8 cellular contexts compared by ENCODE assay signal in genomic region chr3:9891072-9891622, GRCh38. TPM values are rescaled to one million over a fixed set of nuclear protein-coding genes. Genes with fewer than 3 reads are reported as not detected.
DNase-seq lines count a peak whose midpoint lies in the region; ATAC-seq and TF ChIP-seq lines count a peak whose summit lies in the region.

No MANE protein-coding gene starts in this region.

- POLR2A ChIA-PET in Panc1 (lab: Charles Lee) = interaction anchor here (0.7 kb wide), 1 partner anchor 25 kb away, joined by 3 read pairs; no protein-coding TSS in a partner anchor

- H3K4me3 ChIP-seq in GM12865 (ENCODE audit: low read depth, low read length) (peak overlapping the region; percentile 92), Panc1 (ENCODE audit: low read depth in 2 of 2, low read length in 2 of 2) (peak overlapping the region; percentile 84 to 90), esophagus squamous epithelium (peak overlapping the region; percentile 70 to 100 (median 88)), psoas muscle (peak overlapping the region; percentile 73)

- DNase-seq in GM12865 (ENCODE audit: low read depth) (no peak), Panc1 (ENCODE audit: low read depth, low spot score) (no peak), esophagus squamous epithelium (lab: John Stamatoyannopoulos, UW) (no peak), psoas muscle (no peak), NCI-H2196 (lab: John Stamatoyannopoulos, UW; ENCODE audit: unreplicated experiment) (no peak), NCI-H187 (lab: John Stamatoyannopoulos, UW) (no peak)

- TSS peak; percentile 81 for BruUV-seq in Panc1 (replicated peaks; lab: Mats Ljungman, UMichigan)

- H3K9me3 ChIP-seq in Panc1 (ENCODE audit: control insufficient read depth, insufficient read depth, low read depth, low read length) (no peaks in the 10 kb centered on the region), esophagus squamous epithelium (no peaks in the 10 kb centered on the region), psoas muscle (no peaks in the 10 kb centered on the region)

- CTCF ChIA-PET in Panc1 (lab: Charles Lee) = no interaction called here

- no peak for TF ChIP-seq POLR2A in esophagus squamous epithelium (IDR thresholded peaks at IDR 0.05)

- H3K4me1 ChIP-seq in Panc1 (ENCODE audit: control insufficient read depth, insufficient read depth, low read length) (peaks cover 3% of the 10 kb centered on the region; the same call in 1 of the 2 replicates), esophagus squamous epithelium (peaks cover 10 to 40% (median 20%) of the 10 kb centered on the region in 3 donors), psoas muscle (peaks cover 10% of the 10 kb centered on the region)

- ATAC-seq in Panc1 (no peak), psoas muscle (no peak), GM19035 (IDR thresholded peaks at IDR 0.05; ENCODE audit: unreplicated experiment) (no peak), GM21825 (IDR thresholded peaks at IDR 0.05; ENCODE audit: unreplicated experiment) (no peak)

- H3K27ac ChIP-seq in Panc1 (ENCODE audit: low read length) (peak overlapping the region; percentile 94), esophagus squamous epithelium (peak overlapping the region; percentile 93 to 99 (median 98)), psoas muscle (peak overlapping the region; percentile 94)

- H3K27me3 ChIP-seq in Panc1 (ENCODE audit: control insufficient read depth, insufficient read depth, low read length) = no peaks in the 10 kb centered on the region
- no peaks in the 10 kb centered on the region for H3K27me3 ChIP-seq in esophagus squamous epithelium
- H3K27me3 ChIP-seq in psoas muscle (ENCODE audit: insufficient read depth in 3 of 3, low read length in 2 of 3) = no peaks in the 10 kb centered on the region

- TF ChIP-seq CTCF in GM12865 (IDR thresholded peaks at IDR 0.05; ENCODE audit: insufficient read depth, low read depth, low read length, missing control alignments) = no peak
- TF ChIP-seq CTCF in Panc1 (IDR thresholded peaks at IDR 0.05) = no peak
- no peak for TF ChIP-seq CTCF in esophagus squamous epithelium (IDR thresholded peaks at IDR 0.05)
- TF ChIP-seq CTCF in psoas muscle (IDR thresholded peaks at IDR 0.05) = no peak

- in situ Hi-C loops in Panc1 (cut with HindIII; ENCODE audit: low pct_unique_long_range_greater_than_20kb, low sequenced_read_pairs) = no loop called here

- intact Hi-C loops in Panc1 (cut with micrococcal nuclease; ENCODE audit: unreplicated experiment) = no loop called here
- intact Hi-C loops in esophagus squamous epithelium (cut with DNase I) = no loop called here
- intact Hi-C loops in psoas muscle (cut with DNase I) = no loop called here

- H3K36me3 ChIP-seq in Panc1 (ENCODE audit: control insufficient read depth, insufficient read depth, low read length) = peaks cover 8% of the 10 kb centered on the region; the same call in 1 of the 2 replicates
- H3K36me3 ChIP-seq in esophagus squamous epithelium = peaks cover 7 to 20% (median 9%) of the 10 kb centered on the region in 3 donors
- peaks cover 10 to 20% of the 10 kb centered on the region in 2 donors for H3K36me3 ChIP-seq in psoas muscle (ENCODE audit: insufficient read depth in 1 of 2, low read depth in 1 of 2)

- WGBS in esophagus squamous epithelium, 2 donors = 8% methylated on average over 7 to 8 of the region's 12 CpGs
- WGBS in psoas muscle, 3 donors = 9 to 11% (median 10%) methylated on average over 12 of the region's 12 CpGs

RNA-seq across cellular contexts. Expression of gene JAGN1, which starts 0.7 kb away (rescaled TPM):
- total RNA-seq in Panc1 (2021; ENCODE audit: unreplicated experiment) (19.9 TPM), esophagus squamous epithelium (10 to 100 TPM; 24.7 to 40.8 (median 33.3) TPM), psoas muscle (10 to 100 TPM; 18.6 to 44.4 (median 29.5) TPM)
- polyA plus RNA-seq in Panc1 (2012; ENCODE audit: insufficient read length) = 28.3 TPM
- 10 to 100 TPM; 45.2 to 98.2 (median 64.9) TPM for polyA plus RNA-seq in psoas muscle

RNA-seq across cellular contexts. Expression of gene CIDEC, which starts 11.1 kb away (rescaled TPM):
- total RNA-seq in Panc1 (2021; ENCODE audit: unreplicated experiment) = not detected
- polyA plus RNA-seq in Panc1 (2012; ENCODE audit: insufficient read length) = 0.35 TPM
- total RNA-seq in esophagus squamous epithelium = not detected
- 1 to 10 TPM in 2 of 4 donors, under 1 TPM in 2; 0.75 to 3.3 (median 1.3) TPM for total RNA-seq in psoas muscle
- 10 to 100 TPM in 1 of 3 donors, 1 to 10 TPM in 2; 3.5 to 15.0 (median 4.4) TPM for polyA plus RNA-seq in psoas muscle

RNA-seq across cellular contexts. Expression of gene IL17RE, which starts 11.5 kb away (rescaled TPM):
- total RNA-seq in Panc1 (2021; ENCODE audit: unreplicated experiment) (1.1 TPM), esophagus squamous epithelium (10 to 100 TPM in 3 of 4 donors, 1 to 10 TPM in 1; 7.5 to 15.3 (median 12.1) TPM), psoas muscle (under 1 TPM; 0.20 to 0.84 (median 0.59) TPM)
- 1.2 TPM for polyA plus RNA-seq in Panc1 (2012; ENCODE audit: insufficient read length)
- 1 to 10 TPM in 1 of 3 donors, under 1 TPM in 2; 0.07 to 1.1 (median 0.86) TPM for polyA plus RNA-seq in psoas muscle

RNA-seq across cellular contexts. Expression of gene IL17RC, which starts 25.8 kb away (rescaled TPM):
- total RNA-seq in Panc1 (2021; ENCODE audit: unreplicated experiment) (23.6 TPM), esophagus squamous epithelium (10 to 100 TPM; 30.6 to 48.7 (median 37.4) TPM), psoas muscle (10 to 100 TPM; 10.4 to 27.0 (median 20.5) TPM)
- 30.6 TPM for polyA plus RNA-seq in Panc1 (2012; ENCODE audit: insufficient read length)
- polyA plus RNA-seq in psoas muscle = 10 to 100 TPM; 10.8 to 21.9 (median 13.9) TPM

RNA-seq across cellular contexts. Expression of gene CRELD1, which starts 42.5 kb away (rescaled TPM):
- 15.4 TPM for total RNA-seq in Panc1 (2021; ENCODE audit: unreplicated experiment)
- 27.3 TPM for polyA plus RNA-seq in Panc1 (2012; ENCODE audit: insufficient read length)
- 10 to 100 TPM; 10.8 to 17.0 (median 13.8) TPM for total RNA-seq in esophagus squamous epithelium
- total RNA-seq in psoas muscle = 10 to 100 TPM; 28.5 to 47.5 (median 37.8) TPM
- 10 to 100 TPM; 24.2 to 35.0 (median 25.2) TPM for polyA plus RNA-seq in psoas muscle
